Comparison of ENCODE assay signal across 8 cellular contexts in the genomic region with DNA sequence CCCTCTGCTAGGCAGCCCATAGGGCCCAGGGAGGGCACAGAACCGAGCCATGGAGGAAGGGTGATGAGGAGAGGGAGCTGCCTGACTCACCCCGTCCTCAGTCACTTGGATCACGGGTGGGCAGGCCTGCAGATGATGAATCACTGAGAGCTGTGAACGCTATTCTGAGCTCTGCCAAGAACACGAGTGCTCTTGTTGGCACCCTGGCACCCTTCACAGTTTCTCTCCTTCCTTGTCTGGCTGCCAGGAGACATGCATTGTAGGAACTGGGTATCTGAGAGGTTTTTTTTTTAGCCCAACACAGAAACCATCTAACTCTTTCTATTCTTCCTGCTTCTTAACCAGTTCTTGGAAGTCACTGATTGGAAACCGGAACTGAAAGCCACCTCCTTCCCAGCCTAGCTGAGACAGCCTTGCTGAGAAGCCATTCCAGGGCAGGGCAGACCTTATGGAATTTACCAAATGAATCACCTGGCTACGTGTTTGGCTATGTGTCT.
DNase-seq lines count a peak whose midpoint lies in the region; ATAC-seq lines count a peak whose summit lies in the region.

No MANE protein-coding gene starts in this region.

- ATAC-seq in GM19023 (IDR thresholded peaks at IDR 0.05; ENCODE audit: unreplicated experiment) (no peak), HG02588 (IDR thresholded peaks at IDR 0.05; ENCODE audit: unreplicated experiment) (no peak)

- H3K27ac ChIP-seq in angular gyrus (ENCODE audit: low read depth, low read length): peak overlapping the region; percentile 57

- DNase-seq in AG08395 (ENCODE audit: low spot score) (peak; percentile 85), HT-29 (ENCODE audit: low spot score) (peak; percentile 77), hypothalamus (lab: John Stamatoyannopoulos, UW) (peak in 49 of 51 donors; percentile 10 to 93 (median 53)), NCI-H1048 (lab: John Stamatoyannopoulos, UW) (no peak)
- DNase-seq in stimulated activated CD8-positive, alpha-beta memory T cell treated with anti-CD3 and anti-CD28 coated beads, Interleukin-4, amount 100 ng/mL, for 48 hours: peak; percentile 47
